Comparison of ENCODE assay signal across 1 cellular context in the genomic region with DNA sequence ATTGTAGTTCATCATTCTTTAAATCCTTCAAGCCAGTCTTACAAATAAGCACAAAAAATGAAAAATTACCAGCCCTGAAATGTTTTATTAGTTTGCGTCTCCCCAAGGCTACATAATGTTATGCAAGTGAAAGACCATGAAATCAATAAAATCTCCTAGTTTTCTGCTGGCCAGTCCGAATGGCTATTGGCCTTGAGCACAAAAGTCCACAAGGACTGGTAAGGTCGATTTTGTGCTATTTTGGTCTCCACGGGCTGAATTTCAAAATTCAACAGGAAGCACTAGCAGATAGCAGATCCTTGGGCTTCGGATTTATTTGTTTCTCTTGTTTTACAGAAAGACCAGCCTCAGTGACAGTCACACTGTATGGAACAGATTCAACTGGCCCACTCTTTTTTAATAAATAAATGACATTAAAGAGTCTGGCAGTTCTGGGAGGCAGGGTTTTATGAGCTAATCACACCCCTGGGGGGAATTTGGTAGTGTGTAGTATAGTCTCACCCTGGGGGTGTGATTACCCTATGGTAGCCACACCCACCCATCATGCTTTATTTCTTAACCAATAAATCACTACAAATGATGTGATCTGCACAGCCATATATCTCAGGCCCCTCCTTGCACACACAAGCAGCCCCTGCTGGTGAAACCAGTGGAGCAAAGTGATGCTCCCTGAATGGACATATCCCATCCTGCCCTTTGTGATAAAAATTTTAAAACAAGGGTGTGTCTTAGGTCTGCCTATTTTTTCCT.
TF ChIP-seq lines count a peak whose summit lies in the region.

No MANE protein-coding gene starts in this region.

TF ChIP-seq in H1, 55 proteins besides CTCF, POLR2A, EP300 and RAD21 (continued from another document):
- no peak for TF ChIP-seq CBX8 (IDR thresholded peaks at IDR 0.05; ENCODE audit: borderline replicate concordance, low read depth, low read length)
TF ChIP-seq in H1: peak in this region for 0.
